29 cellular contexts compared by ENCODE assay signal in genomic region chr12:31973818-31974217, GRCh38.
"Had no signal": no experiment of that assay in that cellular context is flagged by ENCODE, and none has a peak within 500 bp of the region (broad histone marks: within the 10 kb centered on the region; RNA-seq: fewer than 3 reads in every experiment).

No MANE protein-coding gene starts in this region.

- H3K4me1 Mint-ChIP-seq: brain, nephron progenitor cell had no signal

- H3K27me3 ChIP-seq: esophagus squamous epithelium, gastrocnemius medialis, sigmoid colon, transverse colon, uterus had no signal

- DNase-seq: activated CD4-positive, alpha-beta T cell treated with anti-CD3 and anti-CD28 coated beads, Interleukin-2, amount 10 ng/mL, durations not matched to agents 7 days and 5 days; activated CD4-positive, CD25-positive, alpha-beta regulatory T cell treated with anti-CD3 and anti-CD28 coated beads, Interleukin-2, amount 50 U/mL, for 72 hours; activated CD8-positive, alpha-beta memory T cell treated with anti-CD3 and anti-CD28 coated beads, Interleukin-2, amount 50 U/mL, for 4 hours; activated effector memory CD4-positive, alpha-beta T cell treated with Interleukin-2 at 50 U/mL for 16 hours; activated naive CD4-positive, alpha-beta T cell treated with anti-CD3 and anti-CD28 coated beads for 36 hours; activated T-cell treated with anti-CD3 and anti-CD28 coated beads, Interleukin-2, amount 50 U/mL, for 4 hours; anterior cingulate cortex; caudate nucleus; effector CD8-positive, alpha-beta T cell; esophagus squamous epithelium; gastrocnemius medialis; hippocampal formation; left ventricle myocardium superior; midbrain; nephron progenitor cell; occipital lobe; posterior cingulate gyrus; sigmoid colon; stimulated activated CD4-positive, alpha-beta T cell treated with anti-CD3 and anti-CD28 coated beads, Interleukin-15, amount 100 ng/mL, for 24 hours; stimulated activated CD8-positive, alpha-beta memory T cell treated with anti-CD3 and anti-CD28 coated beads, Interleukin-4, amount 100 ng/mL, for 48 hours; stimulated activated naive B cell treated with anti-CD40 and anti-IgM and Interleukin-4, amounts not matched to agents 10 μg/mL and 1 μg/mL and 100 μg/mL, for 72 hours; transverse colon; uterus; WERI-Rb-1 had no signal

- H3K27ac Mint-ChIP-seq: brain; nephron progenitor cell; stimulated activated naive B cell treated with anti-CD40 and anti-IgM and Interleukin-4, amounts not matched to agents 10 μg/mL and 1 μg/mL and 100 μg/mL, for 72 hours; T-helper 2 cell treated with Interferon-gamma antibody and Interleukin-4, amounts not matched to agents 5 μg/mL and 100 μg/mL, for 36 hours had no signal

- ATAC-seq: activated T-cell treated with anti-CD3 and anti-CD28 coated beads, Interleukin-2, amount 50 U/mL, for 4 hours; gastrocnemius medialis; left ventricle myocardium superior; stimulated activated naive B cell treated with anti-CD40 and anti-IgM and Interleukin-4, amounts not matched to agents 10 μg/mL and 1 μg/mL and 100 μg/mL, for 72 hours had no signal

- H3K27ac ChIP-seq: esophagus squamous epithelium, gastrocnemius medialis, sigmoid colon, transverse colon, uterus, WERI-Rb-1 had no signal

- H3K4me3 Mint-ChIP-seq: activated CD4-positive, alpha-beta T cell treated with anti-CD3 and anti-CD28 coated beads, Interleukin-2, amount 10 ng/mL, durations not matched to agents 7 days and 5 days; activated naive CD4-positive, alpha-beta T cell treated with anti-CD3 and anti-CD28 coated beads for 36 hours; activated T-cell treated with anti-CD3 and anti-CD28 coated beads, Interleukin-2, amount 50 U/mL, for 4 hours; brain; nephron progenitor cell; stimulated activated naive B cell treated with anti-CD40 and anti-IgM and Interleukin-4, amounts not matched to agents 10 μg/mL and 1 μg/mL and 100 μg/mL, for 72 hours; T-helper 2 cell treated with Interferon-gamma antibody and Interleukin-4, amounts not matched to agents 5 μg/mL and 100 μg/mL, for 36 hours had no signal

- H3K36me3 ChIP-seq: uterus had no signal

- H3K9me3 ChIP-seq: gastrocnemius medialis had no signal

- FAIRE-seq: islet of Langerhans, TTC549 had no signal

- H3K4me3 ChIP-seq: esophagus squamous epithelium, gastrocnemius medialis, sigmoid colon, smooth muscle cell, transverse colon, uterus had no signal

- H3K27me3 Mint-ChIP-seq: activated CD4-positive, alpha-beta T cell treated with anti-CD3 and anti-CD28 coated beads, Interleukin-2, amount 10 ng/mL, durations not matched to agents 7 days and 5 days; stimulated activated naive B cell treated with anti-CD40 and anti-IgM and Interleukin-4, amounts not matched to agents 10 μg/mL and 1 μg/mL and 100 μg/mL, for 72 hours had no signal

- H3K4me1 ChIP-seq: esophagus squamous epithelium, gastrocnemius medialis, sigmoid colon, transverse colon, uterus had no signal
